Comparison of ENCODE assay signal across 8 cellular contexts in genomic region chr1:180510882-180511281, GRCh38. TPM values are rescaled to one million over a fixed set of nuclear protein-coding genes. Genes with fewer than 3 reads are reported as not detected.
"Had no signal": no experiment of that assay in that cellular context is flagged by ENCODE, and none has a peak within 500 bp of the region (broad histone marks: within the 10 kb centered on the region; RNA-seq: fewer than 3 reads in every experiment).

No MANE protein-coding gene starts in this region.

- ATAC-seq: HepG2, K562 had no signal

- DNase-seq: IMR-90, KBM-7, KG1 had no signal

- FAIRE-seq: HepG2, HTR-8/SVneo, K562 had no signal

- H3K4me3 ChIP-seq: K562 had no signal

- H3K27ac ChIP-seq: HL-60 had no signal

RNA-seq across cellular contexts. Expression of gene OVAAL, which starts 47.9 kb away (rescaled TPM):
- total RNA-seq: HepG2, HT-29, IMR-90 had no signal
